8 cellular contexts compared by ENCODE assay signal in genomic region chr1:174159253-174160108, GRCh38. TPM values are rescaled to one million over a fixed set of nuclear protein-coding genes. Genes with fewer than 3 reads are reported as not detected.
DNase-seq lines count a peak whose midpoint lies in the region; ATAC-seq and TF ChIP-seq lines count a peak whose summit lies in the region.

TSS of gene RABGAP1L (plus strand) at chr1:174159520.

- ATAC-seq in GM21576 (IDR thresholded peaks at IDR 0.05; ENCODE audit: unreplicated experiment) (peak; percentile 63), PC-3 (peak; percentile 81), mucosa of descending colon (peak; percentile 97)

- peaks cover 14% of the 10 kb centered on the region for H3K4me1 ChIP-seq in PC-3 (ENCODE audit: insufficient read depth, low read length)
- peaks cover 8% of the 10 kb centered on the region for H3K4me1 ChIP-seq in mucosa of descending colon (ENCODE audit: low read depth)

- no peaks in the 10 kb centered on the region for H3K9me3 ChIP-seq in PC-3 (ENCODE audit: low read length)
- no peaks in the 10 kb centered on the region for H3K9me3 ChIP-seq in mucosa of descending colon

- peak within 1 kb of the TSS; percentile 95 for H3K4me2 ChIP-seq in PC-3 (ENCODE audit: low read length)

- no peak for TF ChIP-seq CTCF in PC-3 (conservative IDR thresholded peaks at IDR 0.05; ENCODE audit: low read depth, low read length)
- no peak for TF ChIP-seq CTCF in mucosa of descending colon (IDR thresholded peaks at IDR 0.05)

- TF ChIP-seq RAD21 in Ishikawa (IDR thresholded peaks at IDR 0.05; ENCODE audit: low read depth): no peak

- H4K20me1 ChIP-seq in PC-3 (ENCODE audit: low read length): no peaks in the 10 kb centered on the region

- CTCF ChIA-PET in PC-3 (lab: Charles Lee): no interaction called here

- peak within 1 kb of the TSS; percentile 96 for H3K4me3 ChIP-seq in PC-3 (ENCODE audit: low read length)
- H3K4me3 ChIP-seq in mucosa of descending colon: peak within 1 kb of the TSS; percentile 77

- H3K36me3 ChIP-seq in PC-3 (ENCODE audit: low read depth, low read length) (no peaks in the 10 kb centered on the region), mucosa of descending colon (ENCODE audit: low read depth) (no peaks in the 10 kb centered on the region)

- H3F3A ChIP-seq in PC-3 (ENCODE audit: low read length, unreplicated experiment): no peaks in the 10 kb centered on the region

- DNase-seq in DMS 273 treated with DMSO at 0.1 percent for 48 hours (lab: John Stamatoyannopoulos, UW): peak; percentile 85
- DNase-seq in PC-3: peak; percentile 90
- DNase-seq in activated T-cell treated with anti-CD3 and anti-CD28 coated beads for 48 hours (ENCODE audit: low read depth): peak; percentile 94
- DNase-seq in epithelial cell of prostate (ENCODE audit: low read depth, low spot score): peak; percentile 46
- peak; percentile 94 to 97 (median 97) for DNase-seq in mucosa of descending colon
- DNase-seq in stimulated activated CD8-positive, alpha-beta memory T cell treated with anti-CD3 and anti-CD28 coated beads, Interleukin-4, amount 100 ng/mL, for 1 hour (ENCODE audit: low read depth in 2 of 2, low spot score in 1 of 2): peak; percentile 74 to 89

- POLR2A ChIA-PET in PC-3 (lab: Charles Lee; ENCODE audit: unreplicated experiment): interaction anchor here (0.6 to 0.7 kb wide), 2 partner anchors 125 to 638 kb away, joined by 3 read pairs; no protein-coding TSS in a partner anchor

- no TSS peak for BruUV-seq in PC-3 (replicated peaks; lab: Mats Ljungman, UMichigan)

- H3K27me3 ChIP-seq in PC-3 (ENCODE audit: low read length): no peaks in the 10 kb centered on the region

- intact Hi-C loops in PC-3 (cut with micrococcal nuclease) (loop anchor here (5.0 to 10.0 kb wide), 2 partner anchors 58 to 145 kb away; no protein-coding TSS in a partner anchor), mucosa of descending colon (cut with DNase I, micrococcal nuclease) (no loop called here)

- peak within 1 kb of the TSS; percentile 95 for H2AFZ ChIP-seq in PC-3 (ENCODE audit: low read length)

- H3K27ac ChIP-seq in PC-3 (ENCODE audit: low read length) (peak within 1 kb of the TSS; percentile 56), epithelial cell of prostate (peak within 1 kb of the TSS; percentile 73)

- H3K9me2 ChIP-seq in PC-3 (replicated peaks; ENCODE audit: low read length): no peaks in the 10 kb centered on the region

- H3K9ac ChIP-seq in PC-3 (ENCODE audit: low read length): peak within 1 kb of the TSS; percentile 81

- peaks cover 23% of the 10 kb centered on the region for H3K79me2 ChIP-seq in PC-3 (ENCODE audit: low read length)

- peak; percentile 8; the same call in 1 of the 2 replicates for TF ChIP-seq EP300 in Ishikawa (IDR thresholded peaks at IDR 0.05; ENCODE audit: borderline replicate concordance)

TF ChIP-seq in Ishikawa, 13 proteins besides CTCF, POLR2A, EP300 and RAD21:
- TF ChIP-seq ZBTB7A (IDR thresholded peaks at IDR 0.05; ENCODE audit: low read depth): no peak
- no peak for TF ChIP-seq YY1 (IDR thresholded peaks at IDR 0.05; ENCODE audit: low read depth)
- no peak for TF ChIP-seq TCF12 (IDR thresholded peaks at IDR 0.05; ENCODE audit: low read depth)
- TF ChIP-seq CREB1 (IDR thresholded peaks at IDR 0.05; ENCODE audit: low read depth): no peak
- TF ChIP-seq NFIC (IDR thresholded peaks at IDR 0.05): no peak
- peak; percentile 5; the same call in 1 of the 2 replicates for TF ChIP-seq USF1 (IDR thresholded peaks at IDR 0.05)
- TF ChIP-seq, protein P1, sequence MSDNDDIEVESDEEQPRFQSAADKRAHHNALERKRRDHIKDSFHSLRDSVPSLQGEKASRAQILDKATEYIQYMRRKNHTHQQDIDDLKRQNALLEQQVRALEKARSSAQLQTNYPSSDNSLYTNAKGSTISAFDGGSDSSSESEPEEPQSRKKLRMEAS (IDR thresholded peaks at IDR 0.05): peak; percentile 43
- TF ChIP-seq, protein P2, sequence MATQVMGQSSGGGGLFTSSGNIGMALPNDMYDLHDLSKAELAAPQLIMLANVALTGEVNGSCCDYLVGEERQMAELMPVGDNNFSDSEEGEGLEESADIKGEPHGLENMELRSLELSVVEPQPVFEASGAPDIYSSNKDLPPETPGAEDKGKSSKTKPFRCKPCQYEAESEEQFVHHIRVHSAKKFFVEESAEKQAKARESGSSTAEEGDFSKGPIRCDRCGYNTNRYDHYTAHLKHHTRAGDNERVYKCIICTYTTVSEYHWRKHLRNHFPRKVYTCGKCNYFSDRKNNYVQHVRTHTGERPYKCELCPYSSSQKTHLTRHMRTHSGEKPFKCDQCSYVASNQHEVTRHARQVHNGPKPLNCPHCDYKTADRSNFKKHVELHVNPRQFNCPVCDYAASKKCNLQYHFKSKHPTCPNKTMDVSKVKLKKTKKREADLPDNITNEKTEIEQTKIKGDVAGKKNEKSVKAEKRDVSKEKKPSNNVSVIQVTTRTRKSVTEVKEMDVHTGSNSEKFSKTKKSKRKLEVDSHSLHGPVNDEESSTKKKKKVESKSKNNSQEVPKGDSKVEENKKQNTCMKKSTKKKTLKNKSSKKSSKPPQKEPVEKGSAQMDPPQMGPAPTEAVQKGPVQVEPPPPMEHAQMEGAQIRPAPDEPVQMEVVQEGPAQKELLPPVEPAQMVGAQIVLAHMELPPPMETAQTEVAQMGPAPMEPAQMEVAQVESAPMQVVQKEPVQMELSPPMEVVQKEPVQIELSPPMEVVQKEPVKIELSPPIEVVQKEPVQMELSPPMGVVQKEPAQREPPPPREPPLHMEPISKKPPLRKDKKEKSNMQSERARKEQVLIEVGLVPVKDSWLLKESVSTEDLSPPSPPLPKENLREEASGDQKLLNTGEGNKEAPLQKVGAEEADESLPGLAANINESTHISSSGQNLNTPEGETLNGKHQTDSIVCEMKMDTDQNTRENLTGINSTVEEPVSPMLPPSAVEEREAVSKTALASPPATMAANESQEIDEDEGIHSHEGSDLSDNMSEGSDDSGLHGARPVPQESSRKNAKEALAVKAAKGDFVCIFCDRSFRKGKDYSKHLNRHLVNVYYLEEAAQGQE (IDR thresholded peaks at IDR 0.05; ENCODE audit: low read depth): no peak
- peak; percentile 29; the same call in 1 of the 2 replicates for TF ChIP-seq EGR1 (IDR thresholded peaks at IDR 0.05)
- no peak for TF ChIP-seq FOXM1 (IDR thresholded peaks at IDR 0.05; ENCODE audit: borderline replicate concordance, low read depth)
- TF ChIP-seq TAF1 (IDR thresholded peaks at IDR 0.05; ENCODE audit: low read depth): peak; percentile 72; the same call in 1 of the 2 replicates
- TF ChIP-seq TEAD4 (IDR thresholded peaks at IDR 0.05): no peak
TF ChIP-seq in Ishikawa: peak in this region for 4.

RNA-seq across cellular contexts. Expression of gene RABGAP1L, which starts in this region (rescaled TPM):
- total RNA-seq in PC-3 (2014; rRNA removed) (11.8 and 24.4 TPM in 2 replicates), mucosa of descending colon (10 to 100 TPM; 46.1 to 74.7 (median 59.2) TPM)

Comparison
In these comparisons a context has a peak if more than half of its experiments do, and no peak if none do; other contexts are left out.
1. Peak in every context shown above with its lines: DNase-seq, ATAC-seq, H3K4me3 ChIP-seq and H3K27ac ChIP-seq.
2. DNase-seq: peak in every context shown above with its lines; median percentile 97 in mucosa of descending colon; 94 in activated T-cell treated with anti-CD3 and anti-CD28 coated beads for 48 hours; 90 in PC-3; 85 in DMS 273 treated with DMSO at 0.1 percent for 48 hours; 82 in stimulated activated CD8-positive, alpha-beta memory T cell treated with anti-CD3 and anti-CD28 coated beads, Interleukin-4, amount 100 ng/mL, for 1 hour; 46 in epithelial cell of prostate.